24 cellular contexts compared by ENCODE assay signal in genomic region chr13:97979556-97979955, GRCh38. TPM values are rescaled to one million over a fixed set of nuclear protein-coding genes. Genes with fewer than 3 reads are reported as not detected.
DNase-seq lines count a peak whose midpoint lies in the region; ATAC-seq and TF ChIP-seq lines count a peak whose summit lies in the region.
"Had no signal": no experiment of that assay in that cellular context is flagged by ENCODE, and none has a peak within 500 bp of the region (broad histone marks: within the 10 kb centered on the region; RNA-seq: fewer than 3 reads in every experiment).

No MANE protein-coding gene starts in this region.

- no peak for TF ChIP-seq RAD21 in HCT116 (IDR thresholded peaks at IDR 0.05; ENCODE audit: low read depth)

- H3K9ac ChIP-seq in HCT116 (ENCODE audit: low read length): no peak overlapping the region
- no peak overlapping the region for H3K9ac ChIP-seq in SU-DHL-6 (ENCODE audit: low read length)
- no peak overlapping the region for H3K9ac ChIP-seq in iPS-20b (ENCODE audit: low read depth, low read length)

- DNase-seq in HCT116 (ENCODE audit: low read depth, low spot score) (no peak), activated gamma-delta T cell treated with Interleukin-2 at 50 U/mL for 16 hours (no peak), head of caudate nucleus (no peak)
- DNase-seq: activated CD4-positive, alpha-beta T cell treated with anti-CD3 and anti-CD28 coated beads, Interleukin-2, amount 10 ng/mL, durations not matched to agents 7 days and 5 days; activated effector memory CD4-positive, alpha-beta T cell treated with anti-CD3 and anti-CD28 coated beads, Interleukin-2, amount 50 U/mL, for 16 hours; anterior cingulate cortex; CD4-positive, alpha-beta memory T cell; erythroblast; gastrocnemius medialis; GF-D8; H9; mesendoderm; naive B cell; NCI-H1417; NCI-H524; ovary; stimulated activated CD4-positive, alpha-beta T cell treated with anti-CD3 and anti-CD28 coated beads, Interleukin-15, amount 100 ng/mL, for 24 hours; T-helper 17 cell; testis had no signal

- H3K4me3 ChIP-seq in ACC112 (ENCODE audit: low read depth, low read length): peak overlapping the region; percentile 96
- no peak overlapping the region for H3K4me3 ChIP-seq in HCT116 (replicated peaks in 1 of 2; ENCODE audit: low read depth in 1 of 2, low read length in 2 of 2)
- no peak overlapping the region for H3K4me3 ChIP-seq in SU-DHL-6 (ENCODE audit: insufficient read depth, low read length, poor library complexity, severe bottlenecking)
- 0 out of 2 replicates have a peak overlapping the region, but pooled peaks have one; percentile 96 for H3K4me3 ChIP-seq in iPS-20b (ENCODE audit: low read length)
- H3K4me3 ChIP-seq: gastrocnemius medialis, ovary, right atrium auricular region, testis had no signal

- peaks cover 20% of the 10 kb centered on the region; the same call in 1 of the 2 replicates for H4K20me1 ChIP-seq in HCT116 (ENCODE audit: insufficient read depth)
- peaks cover 40% of the 10 kb centered on the region for H4K20me1 ChIP-seq in SU-DHL-6 (ENCODE audit: low read depth, low read length)

- intact Hi-C loops in HCT116 (cut with micrococcal nuclease) (loop anchor here (10.0 kb wide), 1 partner anchor 545 kb away; the partner anchor contains the start of gene RAP2A), head of caudate nucleus (cut with DNase I) (no loop called here)

- no TSS peak for BruUV-seq in HCT116 (replicated peaks; lab: Mats Ljungman, UMichigan)

- TF ChIP-seq CTCF in HCT116 (IDR thresholded peaks at IDR 0.05 in 2 of 3, conservative IDR thresholded peaks at IDR 0.05 in 1 of 3; ENCODE audit: borderline replicate concordance in 1 of 3, insufficient read depth in 1 of 3, low read depth in 2 of 3, low read length in 2 of 3) (no peak), SU-DHL-6 (IDR thresholded peaks at IDR 0.05; ENCODE audit: insufficient read depth, low read length, poor library complexity, severe bottlenecking) (no peak)

- peaks cover 14% of the 10 kb centered on the region for H3K36me3 ChIP-seq in ACC112 (ENCODE audit: insufficient read depth, low read length)
- H3K36me3 ChIP-seq in HCT116 (ENCODE audit: control insufficient read depth in 1 of 2, insufficient read depth in 2 of 2, low read length in 2 of 2): peaks cover 11 to 30% of the 10 kb centered on the region in 2 experiments; a peak in 2 of 4 replicates
- peaks cover 21% of the 10 kb centered on the region for H3K36me3 ChIP-seq in SU-DHL-6 (ENCODE audit: low read length)
- H3K36me3 ChIP-seq in iPS-20b (ENCODE audit: insufficient read depth, low read depth, low read length): peaks cover 44% of the 10 kb centered on the region
- H3K36me3 ChIP-seq: ovary had no signal

- 0 out of 2 replicates have a peak, but pooled peaks cover 10% of the 10 kb centered on the region for H3F3A ChIP-seq in SU-DHL-6 (ENCODE audit: insufficient read depth)

- CTCF ChIA-PET in HCT116 (lab: Charles Lee): no interaction called here

- H3K27ac ChIP-seq in ACC112 (ENCODE audit: low read depth, low read length) (peak overlapping the region; percentile 74), HCT116 (ENCODE audit: low read depth, low read length) (no peak overlapping the region), SU-DHL-6 (ENCODE audit: low read depth, low read length) (no peak overlapping the region), iPS-20b (ENCODE audit: low read length) (no peak overlapping the region)
- H3K27ac ChIP-seq: gastrocnemius medialis, ovary, right atrium auricular region, testis had no signal

- H3K4me2 ChIP-seq in HCT116 (ENCODE audit: low read length): peak overlapping the region; percentile 9; the same call in 1 of the 2 replicates
- peak overlapping the region; percentile 99 for H3K4me2 ChIP-seq in SU-DHL-6 (ENCODE audit: low read depth, low read length, poor library complexity, severe bottlenecking)

- H3K9me3 ChIP-seq in HCT116 (ENCODE audit: control insufficient read depth in 1 of 2, insufficient read depth in 1 of 2, low read depth in 1 of 2, low read length in 2 of 2): no peaks in the 10 kb centered on the region
- no peaks in the 10 kb centered on the region for H3K9me3 ChIP-seq in SU-DHL-6 (ENCODE audit: insufficient read depth, low read length)
- H3K9me3 ChIP-seq in iPS-20b (ENCODE audit: insufficient read depth, low read depth, low read length): no peaks in the 10 kb centered on the region
- H3K9me3 ChIP-seq: gastrocnemius medialis, ovary, right atrium auricular region, testis had no signal

- RAD21 ChIA-PET in HCT116 (lab: Charles Lee; ENCODE audit: low non-redundant PET in 1 of 2, low total read pairs in 2 of 2, uncharacterized antibody in 2 of 2, unreplicated experiment in 2 of 2): no interaction called here

- ATAC-seq in HCT116 (no peak), HG02678 (IDR thresholded peaks at IDR 0.05; ENCODE audit: unreplicated experiment) (no peak)
- ATAC-seq: gastrocnemius medialis, T-helper 17 cell had no signal

- H3K27me3 ChIP-seq in ACC112 (ENCODE audit: insufficient read depth, low read length): no peaks in the 10 kb centered on the region
- no peaks in the 10 kb centered on the region for H3K27me3 ChIP-seq in HCT116 (ENCODE audit: insufficient read depth, low read length)
- H3K27me3 ChIP-seq in SU-DHL-6 (ENCODE audit: low read length): no peaks in the 10 kb centered on the region
- H3K27me3 ChIP-seq in iPS-20b (ENCODE audit: insufficient read depth, low read length): no peaks in the 10 kb centered on the region
- H3K27me3 ChIP-seq: gastrocnemius medialis, ovary, right atrium auricular region, testis had no signal

- H3K9me2 ChIP-seq in HCT116 (ENCODE audit: insufficient read depth) (no peaks in the 10 kb centered on the region), SU-DHL-6 (replicated peaks; ENCODE audit: insufficient read depth, low read length) (no peaks in the 10 kb centered on the region)

- H3K79me2 ChIP-seq in ACC112 (ENCODE audit: control insufficient read depth, insufficient read depth, low read length, unreplicated experiment) (peaks cover 73% of the 10 kb centered on the region), HCT116 (ENCODE audit: insufficient read depth, low read length) (peaks cover 76% of the 10 kb centered on the region), SU-DHL-6 (ENCODE audit: insufficient read depth, low read length) (peaks cover 68% of the 10 kb centered on the region)

- POLR2A ChIA-PET in HCT116 (lab: Charles Lee): no interaction called here

- no peak overlapping the region for H2AFZ ChIP-seq in ACC112 (ENCODE audit: low read length, unreplicated experiment)
- H2AFZ ChIP-seq in HCT116 (ENCODE audit: low read depth, low read length, poor library complexity, severe bottlenecking): no peak overlapping the region
- no peak overlapping the region for H2AFZ ChIP-seq in SU-DHL-6 (ENCODE audit: low read depth, low read length, severe bottlenecking)

- H3K4me1 ChIP-seq in ACC112 (ENCODE audit: control insufficient read depth, insufficient read depth, low read length, unreplicated experiment) (peaks cover 43% of the 10 kb centered on the region), HCT116 (ENCODE audit: control insufficient read depth in 1 of 2, insufficient read depth in 2 of 2, low read length in 2 of 2) (peaks cover 12 to 30% of the 10 kb centered on the region in 2 experiments), iPS-20b (ENCODE audit: insufficient read depth, low read length) (peaks cover 18% of the 10 kb centered on the region; the same call in 1 of the 2 replicates)

- TF ChIP-seq POLR2A in HCT116 (IDR thresholded peaks at IDR 0.05; ENCODE audit: borderline replicate concordance, extremely low read depth, insufficient read depth, insufficient read length): no peak

TF ChIP-seq in HCT116, 20 proteins besides CTCF, POLR2A, EP300 and RAD21:
- no peak for TF ChIP-seq ZNF274 (IDR thresholded peaks at IDR 0.05; ENCODE audit: low read depth, low read length)

RNA-seq across cellular contexts. Expression of gene IPO5, which starts 26.1 kb away (rescaled TPM):
- 237 TPM for total RNA-seq in HCT116 (2021; ENCODE audit: unreplicated experiment)
- 105 and 132 TPM in 2 replicates for polyA plus RNA-seq in HCT116 (2012)

Comparison
In these comparisons a context has a peak if more than half of its experiments do, and no peak if none do; other contexts are left out.
1. H3K4me3 ChIP-seq: peak in ACC112 (single experiment) and iPS-20b (single experiment); none in HCT116 (0 of 2) and SU-DHL-6 (single experiment).